In the genomic region with DNA sequence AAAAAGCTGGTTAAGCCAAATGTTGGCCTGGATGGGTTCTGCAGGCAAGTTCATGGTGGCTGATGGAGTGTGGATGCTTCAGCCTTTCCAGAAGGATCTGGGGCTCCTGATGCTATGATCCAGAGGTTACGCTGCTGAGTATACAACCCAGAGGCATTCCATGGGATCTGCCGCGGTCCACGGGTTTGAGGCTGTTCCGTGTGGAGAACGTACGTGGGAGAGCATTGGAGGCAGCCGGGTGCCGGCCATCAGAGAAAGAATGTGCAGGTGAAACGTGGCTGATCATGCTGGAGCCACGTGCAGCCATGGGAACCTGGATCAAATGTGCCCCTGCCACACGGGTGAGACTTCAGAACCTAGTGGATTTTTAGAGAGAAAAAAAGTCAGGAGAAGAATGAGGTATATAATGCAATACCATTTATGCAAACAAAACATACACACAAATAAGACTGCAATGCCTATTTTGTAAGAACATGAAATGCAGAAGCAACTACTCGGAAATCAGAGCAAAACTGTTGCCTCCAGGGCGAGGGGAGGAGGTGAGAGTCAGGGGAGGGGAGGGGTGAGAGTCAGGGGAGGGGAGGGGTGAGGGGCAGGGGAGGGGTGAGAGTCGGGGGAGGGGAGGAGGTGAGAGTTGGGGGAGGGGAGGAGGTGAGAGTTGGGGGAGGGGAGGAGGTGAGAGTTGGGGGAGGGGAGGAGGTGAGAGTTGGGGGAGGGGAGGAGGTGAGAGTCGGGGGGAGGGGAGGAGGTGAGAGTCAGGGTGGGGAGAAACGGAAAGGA, we compare ENCODE assay signal across 17 cellular contexts.
"Had no signal": no experiment of that assay in that cellular context is flagged by ENCODE, and none has a peak within 500 bp of the region (broad histone marks: within the 10 kb centered on the region; RNA-seq: fewer than 3 reads in every experiment).

No MANE protein-coding gene starts in this region.

- H3K4me2 ChIP-seq: hepatocyte had no signal

- H3K4me3 ChIP-seq: ascending aorta, esophagus muscularis mucosa, hepatocyte, skin epidermis, upper lobe of left lung had no signal

- H3K27me3 ChIP-seq: ascending aorta, hepatocyte, upper lobe of left lung had no signal

- H3K9me3 Mint-ChIP-seq: activated T-cell treated with anti-CD3 and anti-CD28 coated beads, Interleukin-2, amount 50 U/mL, for 72 hours; stimulated activated naive CD8-positive, alpha-beta T cell treated with anti-CD3 and anti-CD28 coated beads, Interleukin-15, Interleukin-2, amounts not matched to agents 100 ng/mL and 50 ng/mL, for 24 hours had no signal

- H3K4me1 ChIP-seq: ascending aorta, esophagus muscularis mucosa, upper lobe of left lung had no signal

- H3K36me3 ChIP-seq: ascending aorta, esophagus muscularis mucosa, upper lobe of left lung had no signal

- H3K36me3 Mint-ChIP-seq: naive thymus-derived CD4-positive, alpha-beta T cell had no signal

- H3K27ac Mint-ChIP-seq: activated T-cell treated with anti-CD3 and anti-CD28 coated beads, Interleukin-2, amount 50 U/mL, for 72 hours; naive thymus-derived CD4-positive, alpha-beta T cell; stimulated activated naive CD8-positive, alpha-beta T cell treated with anti-CD3 and anti-CD28 coated beads, Interleukin-15, Interleukin-2, amounts not matched to agents 100 ng/mL and 50 ng/mL, for 24 hours had no signal

- DNase-seq: activated CD4-positive, alpha-beta T cell treated with anti-CD3 and anti-CD28 coated beads for 1 hour; activated CD4-positive, alpha-beta T cell treated with anti-CD3 and anti-CD28 coated beads, Interleukin-2, amount 50 U/mL, for 48 hours; activated naive CD4-positive, alpha-beta T cell; activated T-cell treated with anti-CD3 and anti-CD28 coated beads, Interleukin-2, amount 50 U/mL, for 72 hours; islet precursor cell; mammary epithelial cell; naive thymus-derived CD4-positive, alpha-beta T cell; stimulated activated CD4-positive, alpha-beta T cell treated with anti-CD3 and anti-CD28 coated beads, Interleukin-15, amount 100 ng/mL, for 24 hours; stimulated activated CD4-positive, alpha-beta T cell treated with anti-CD3 and anti-CD28 coated beads, Interleukin-4, amount 100 ng/mL, for 1 hour; upper lobe of left lung had no signal

- ATAC-seq: activated T-cell treated with anti-CD3 and anti-CD28 coated beads, Interleukin-2, amount 50 U/mL, for 72 hours; left lobe of liver; naive thymus-derived CD4-positive, alpha-beta T cell had no signal

- H2AFZ ChIP-seq: hepatocyte had no signal

- H3K79me2 ChIP-seq: hepatocyte had no signal

- H3K9me3 ChIP-seq: ascending aorta, esophagus muscularis mucosa, upper lobe of left lung had no signal

- H3K27ac ChIP-seq: ascending aorta, esophagus muscularis mucosa, hepatocyte, skin epidermis, upper lobe of left lung, VCaP had no signal

- H3K4me3 Mint-ChIP-seq: activated T-cell treated with anti-CD3 and anti-CD28 coated beads, Interleukin-2, amount 50 U/mL, for 72 hours; naive thymus-derived CD4-positive, alpha-beta T cell; stimulated activated naive CD8-positive, alpha-beta T cell treated with anti-CD3 and anti-CD28 coated beads, Interleukin-15, Interleukin-2, amounts not matched to agents 100 ng/mL and 50 ng/mL, for 24 hours had no signal
